ENCODE assay signal across 6 cellular contexts in genomic region chr10:78200686-78201085, GRCh38.
"Had no signal": no experiment of that assay in that cellular context is flagged by ENCODE, and none has a peak within 500 bp of the region (broad histone marks: within the 10 kb centered on the region; RNA-seq: fewer than 3 reads in every experiment).

No MANE protein-coding gene starts in this region.

- ATAC-seq: GM23338, HepG2 had no signal

- H3K9me3 Mint-ChIP-seq: GM23338, H9, IgD-negative memory B cell had no signal

- H3K4me3 Mint-ChIP-seq: GM23338, H9, IgD-negative memory B cell had no signal

- H3K36me3 Mint-ChIP-seq: IgD-negative memory B cell had no signal

- H3K4me1 Mint-ChIP-seq: GM23338, H9, IgD-negative memory B cell had no signal

- DNase-seq: H9, HCEC 1CT, KBM-7 had no signal

- H3K27ac Mint-ChIP-seq: GM23338, H9 had no signal
